1 cellular context compared by ENCODE assay signal in the genomic region with DNA sequence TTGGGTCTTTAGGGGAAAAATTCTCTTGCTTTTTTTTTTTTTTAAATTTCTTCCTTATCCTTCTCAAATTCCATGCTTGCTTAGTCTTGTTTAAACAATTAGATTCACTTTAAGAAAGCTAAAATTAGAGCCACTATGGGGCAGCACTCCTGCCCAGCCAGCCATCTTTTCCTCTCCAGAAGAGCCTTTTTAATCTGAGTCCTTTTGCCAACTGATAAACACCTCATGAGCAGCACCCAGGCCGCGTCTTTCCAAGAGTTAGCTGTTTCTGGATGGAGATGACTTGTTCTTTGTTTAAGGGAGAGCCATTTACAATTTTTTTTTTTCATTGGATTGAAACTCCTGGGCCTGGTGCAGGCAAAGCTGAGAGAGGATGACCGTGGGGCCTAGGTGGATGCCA.
A peak's percentile ranks its signal among the peaks of the same experiment; 100 is the strongest.
TF ChIP-seq lines count a peak whose summit lies in the region.

No MANE protein-coding gene starts in this region.

TF ChIP-seq in IMR-90, 13 proteins besides CTCF, POLR2A, EP300 and RAD21:
- peak; percentile 53 for TF ChIP-seq SMC3 (IDR thresholded peaks at IDR 0.05; ENCODE audit: low read depth, low read length)
- no peak for TF ChIP-seq NFE2L2 (IDR thresholded peaks at IDR 0.05; ENCODE audit: low read depth, low read length)
